Comparison of ENCODE assay signal across 16 cellular contexts in genomic region chrX:137353404-137353803, GRCh38.
"Had no signal": no experiment of that assay in that cellular context is flagged by ENCODE, and none has a peak within 500 bp of the region (broad histone marks: within the 10 kb centered on the region; RNA-seq: fewer than 3 reads in every experiment).

No MANE protein-coding gene starts in this region.

- H3K27me3 ChIP-seq: esophagus muscularis mucosa, gastrocnemius medialis had no signal

- FAIRE-seq: kidney had no signal

- H3K4me1 ChIP-seq: esophagus muscularis mucosa, gastrocnemius medialis, left ventricle myocardium inferior, lower lobe of right lung had no signal

- ATAC-seq: effector memory CD8-positive, alpha-beta T cell; gastrocnemius medialis; left cardiac atrium; lower lobe of right lung; natural killer cell; sciatic nerve had no signal

- DNase-seq: effector memory CD8-positive, alpha-beta T cell; gastrocnemius medialis; glutamatergic neuron; kidney; left cardiac atrium; left ventricle myocardium inferior; lower lobe of right lung; natural killer cell; posterior cingulate gyrus; stimulated activated CD4-positive, alpha-beta T cell treated with anti-CD3 and anti-CD28 coated beads, Interleukin-12 subunit alpha, Interleukin-12 subunit beta, amount 100 ng/mL, for 4 hours; stimulated activated CD4-positive, alpha-beta T cell treated with anti-CD3 and anti-CD28 coated beads, Interleukin-2, amount 100 ng/mL, for 48 hours; stimulated activated naive CD4-positive, alpha-beta T cell treated with Interleukin-2 at 50 U/mL for 16 hours; trophoblast cell had no signal

- H3K36me3 ChIP-seq: esophagus muscularis mucosa, gastrocnemius medialis, left ventricle myocardium inferior, lower lobe of right lung had no signal

- H3K27ac ChIP-seq: epithelial cell of prostate, esophagus muscularis mucosa, gastrocnemius medialis, left ventricle myocardium inferior, lower lobe of right lung had no signal

- H3K9me3 ChIP-seq: esophagus muscularis mucosa, gastrocnemius medialis, left ventricle myocardium inferior, lower lobe of right lung had no signal

- H3K4me3 ChIP-seq: esophagus muscularis mucosa, gastrocnemius medialis, left ventricle myocardium inferior, lower lobe of right lung had no signal
